1 cellular context compared by ENCODE assay signal in the genomic region with DNA sequence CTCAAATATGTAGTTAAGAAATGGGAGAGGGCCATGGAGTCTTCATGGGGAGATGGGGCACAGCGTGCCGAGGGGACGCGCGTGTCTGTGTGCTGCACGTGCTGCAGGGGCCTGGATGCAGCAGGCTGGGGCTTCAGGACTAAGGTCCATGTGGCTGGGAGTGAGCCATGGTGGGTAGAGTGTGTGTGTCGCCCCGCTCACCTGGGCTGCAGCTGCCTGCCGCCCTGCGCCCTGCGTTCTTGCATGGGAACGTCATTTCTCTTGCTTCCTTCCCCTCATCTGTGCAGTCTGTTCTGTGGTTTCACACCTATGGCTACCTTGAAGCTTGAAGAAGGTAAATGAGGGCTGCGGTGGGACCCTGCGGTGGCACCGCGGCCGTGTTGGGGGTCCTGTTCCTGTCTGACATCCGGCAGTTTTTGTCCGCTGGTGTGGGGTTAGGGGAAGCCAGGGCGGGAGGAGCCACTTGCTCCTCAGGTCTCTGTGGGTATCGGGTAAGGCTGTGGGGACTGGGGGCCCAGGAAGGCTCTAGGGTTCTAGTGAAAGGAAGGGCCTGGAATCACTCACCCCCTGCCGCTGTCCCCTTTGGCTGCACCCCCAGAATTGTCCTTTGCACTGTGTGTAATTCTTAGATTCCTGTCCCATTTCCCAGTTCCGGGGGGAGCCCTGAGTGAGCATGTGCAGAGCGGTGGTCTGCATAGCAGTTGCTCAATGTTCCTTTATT.
TF ChIP-seq lines count a peak whose summit lies in the region.

No MANE protein-coding gene starts in this region.

TF ChIP-seq in WTC11, 78 proteins besides CTCF, POLR2A, EP300 and RAD21:
- TF ChIP-seq, protein P1, sequence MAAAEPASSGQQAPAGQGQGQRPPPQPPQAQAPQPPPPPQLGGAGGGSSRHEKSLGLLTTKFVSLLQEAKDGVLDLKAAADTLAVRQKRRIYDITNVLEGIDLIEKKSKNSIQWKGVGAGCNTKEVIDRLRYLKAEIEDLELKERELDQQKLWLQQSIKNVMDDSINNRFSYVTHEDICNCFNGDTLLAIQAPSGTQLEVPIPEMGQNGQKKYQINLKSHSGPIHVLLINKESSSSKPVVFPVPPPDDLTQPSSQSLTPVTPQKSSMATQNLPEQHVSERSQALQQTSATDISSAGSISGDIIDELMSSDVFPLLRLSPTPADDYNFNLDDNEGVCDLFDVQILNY (CRISPR knock-in tag; IDR thresholded peaks at IDR 0.05), result no peak
- TF ChIP-seq, protein P2, sequence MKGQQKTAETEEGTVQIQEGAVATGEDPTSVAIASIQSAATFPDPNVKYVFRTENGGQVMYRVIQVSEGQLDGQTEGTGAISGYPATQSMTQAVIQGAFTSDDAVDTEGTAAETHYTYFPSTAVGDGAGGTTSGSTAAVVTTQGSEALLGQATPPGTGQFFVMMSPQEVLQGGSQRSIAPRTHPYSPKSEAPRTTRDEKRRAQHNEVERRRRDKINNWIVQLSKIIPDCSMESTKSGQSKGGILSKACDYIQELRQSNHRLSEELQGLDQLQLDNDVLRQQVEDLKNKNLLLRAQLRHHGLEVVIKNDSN (CRISPR knock-in tag; IDR thresholded peaks at IDR 0.05), result no peak
- TF ChIP-seq ETV6 (CRISPR knock-in tag; IDR thresholded peaks at IDR 0.05) (no peak), TEAD1 (CRISPR knock-in tag; IDR thresholded peaks at IDR 0.05) (no peak), JAZF1 (CRISPR knock-in tag; IDR thresholded peaks at IDR 0.05) (no peak), PRRX2 (CRISPR knock-in tag; IDR thresholded peaks at IDR 0.05) (no peak), CBFB (CRISPR knock-in tag; IDR thresholded peaks at IDR 0.05; ENCODE audit: low read depth) (no peak), FOXP1 (CRISPR knock-in tag; IDR thresholded peaks at IDR 0.05; ENCODE audit: borderline replicate concordance) (no peak), FOXK1 (CRISPR knock-in tag; IDR thresholded peaks at IDR 0.05) (no peak)
- TF ChIP-seq, protein P3, sequence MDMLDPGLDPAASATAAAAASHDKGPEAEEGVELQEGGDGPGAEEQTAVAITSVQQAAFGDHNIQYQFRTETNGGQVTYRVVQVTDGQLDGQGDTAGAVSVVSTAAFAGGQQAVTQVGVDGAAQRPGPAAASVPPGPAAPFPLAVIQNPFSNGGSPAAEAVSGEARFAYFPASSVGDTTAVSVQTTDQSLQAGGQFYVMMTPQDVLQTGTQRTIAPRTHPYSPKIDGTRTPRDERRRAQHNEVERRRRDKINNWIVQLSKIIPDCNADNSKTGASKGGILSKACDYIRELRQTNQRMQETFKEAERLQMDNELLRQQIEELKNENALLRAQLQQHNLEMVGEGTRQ (CRISPR knock-in tag; IDR thresholded peaks at IDR 0.05), result no peak
- TF ChIP-seq, protein P4, sequence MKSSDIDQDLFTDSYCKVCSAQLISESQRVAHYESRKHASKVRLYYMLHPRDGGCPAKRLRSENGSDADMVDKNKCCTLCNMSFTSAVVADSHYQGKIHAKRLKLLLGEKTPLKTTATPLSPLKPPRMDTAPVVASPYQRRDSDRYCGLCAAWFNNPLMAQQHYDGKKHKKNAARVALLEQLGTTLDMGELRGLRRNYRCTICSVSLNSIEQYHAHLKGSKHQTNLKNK (CRISPR knock-in tag; IDR thresholded peaks at IDR 0.05), result no peak
- TF ChIP-seq, protein P5, sequence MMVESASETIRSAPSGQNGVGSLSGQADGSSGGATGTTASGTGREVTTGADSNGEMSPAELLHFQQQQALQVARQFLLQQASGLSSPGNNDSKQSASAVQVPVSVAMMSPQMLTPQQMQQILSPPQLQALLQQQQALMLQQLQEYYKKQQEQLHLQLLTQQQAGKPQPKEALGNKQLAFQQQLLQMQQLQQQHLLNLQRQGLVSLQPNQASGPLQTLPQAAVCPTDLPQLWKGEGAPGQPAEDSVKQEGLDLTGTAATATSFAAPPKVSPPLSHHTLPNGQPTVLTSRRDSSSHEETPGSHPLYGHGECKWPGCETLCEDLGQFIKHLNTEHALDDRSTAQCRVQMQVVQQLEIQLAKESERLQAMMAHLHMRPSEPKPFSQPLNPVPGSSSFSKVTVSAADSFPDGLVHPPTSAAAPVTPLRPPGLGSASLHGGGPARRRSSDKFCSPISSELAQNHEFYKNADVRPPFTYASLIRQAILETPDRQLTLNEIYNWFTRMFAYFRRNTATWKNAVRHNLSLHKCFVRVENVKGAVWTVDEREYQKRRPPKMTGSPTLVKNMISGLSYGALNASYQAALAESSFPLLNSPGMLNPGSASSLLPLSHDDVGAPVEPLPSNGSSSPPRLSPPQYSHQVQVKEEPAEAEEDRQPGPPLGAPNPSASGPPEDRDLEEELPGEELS (CRISPR knock-in tag; IDR thresholded peaks at IDR 0.05), result no peak
